Comparison of ENCODE assay signal across 8 cellular contexts in the genomic region with DNA sequence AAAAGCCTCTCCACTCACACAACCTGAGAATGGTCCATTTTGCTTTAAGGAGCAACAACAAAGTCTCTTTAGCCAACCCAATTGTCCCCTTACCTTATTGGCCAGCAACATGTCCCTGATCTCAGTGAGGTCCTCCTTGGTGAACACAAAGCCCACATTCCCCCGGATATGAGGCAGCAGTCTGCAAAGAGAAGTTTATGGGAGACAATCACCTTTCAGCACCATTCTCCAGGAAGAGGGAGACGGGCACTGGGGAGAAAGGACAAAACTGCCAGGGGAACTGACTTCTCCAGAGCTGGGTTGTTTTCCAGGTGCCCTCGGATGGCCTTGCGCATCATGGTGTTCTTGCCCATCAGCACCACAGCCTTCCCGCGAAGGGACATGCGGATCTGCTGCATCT. TPM values are rescaled to one million over a fixed set of nuclear protein-coding genes. Genes with fewer than 3 reads are reported as not detected.
DNase-seq lines count a peak whose midpoint lies in the region; ATAC-seq and TF ChIP-seq lines count a peak whose summit lies in the region.

No MANE protein-coding gene starts in this region.

- no peak for DNase-seq in CD4-positive, CD25-positive, alpha-beta regulatory T cell
- DNase-seq in Karpas-422 (no peak), mammary epithelial cell (no peak), D341Med (ENCODE audit: low spot score) (no peak)

- 43% methylated on average over 3 of the region's 7 CpGs for WGBS in mammary epithelial cell (ENCODE audit: low coverage, missing lambda C conversion rate)

- peak overlapping the region; percentile 86 for H3K27ac ChIP-seq in CD4-positive, CD25-positive, alpha-beta regulatory T cell (ENCODE audit: insufficient read depth, low read length, poor library complexity, severe bottlenecking)
- H3K27ac ChIP-seq in Karpas-422 (ENCODE audit: low read length) (peak overlapping the region; percentile 79), mammary epithelial cell (ENCODE audit: insufficient read depth, low read depth, low read length) (no peak overlapping the region), neural cell (ENCODE audit: low read length) (no peak overlapping the region)

- H3K9me2 ChIP-seq in Karpas-422 (replicated peaks; ENCODE audit: insufficient read depth, low read length) (no peaks in the 10 kb centered on the region), neural cell (ENCODE audit: insufficient read depth, low read length) (no peaks in the 10 kb centered on the region)

- H3F3A ChIP-seq in neural cell (ENCODE audit: insufficient read depth, low read length, poor library complexity, severe bottlenecking) = no peaks in the 10 kb centered on the region

- H4K20me1 ChIP-seq in Karpas-422 (ENCODE audit: insufficient read depth, low read depth, low read length) (peaks cover 29% of the 10 kb centered on the region), mammary epithelial cell (ENCODE audit: insufficient read depth, low read length) (peaks cover 4% of the 10 kb centered on the region), neural cell (ENCODE audit: insufficient read depth) (no peaks in the 10 kb centered on the region)

- TF ChIP-seq EP300 in neural cell (conservative IDR thresholded peaks at IDR 0.05; ENCODE audit: poor library complexity, severe bottlenecking) = no peak

- peak overlapping the region; percentile 58 to 83 (median 72) for H3K27ac Mint-ChIP-seq in CD4-positive, CD25-positive, alpha-beta regulatory T cell

- peaks cover 9% of the 10 kb centered on the region for H3K36me3 Mint-ChIP-seq in CD4-positive, CD25-positive, alpha-beta regulatory T cell

- H3K9me3 Mint-ChIP-seq in CD4-positive, CD25-positive, alpha-beta regulatory T cell = peaks cover 0 to 1% (median 0%) of the 10 kb centered on the region in 7 donors

- BruUV-seq in mammary epithelial cell (replicated peaks; lab: Mats Ljungman, UMichigan) = no TSS peak

- H3K27me3 Mint-ChIP-seq in CD4-positive, CD25-positive, alpha-beta regulatory T cell = no peaks in the 10 kb centered on the region

- in situ Hi-C loops in mammary epithelial cell (cut with MboI; ENCODE audit: low sequenced_read_pairs in 2 of 2) = no loop called here

- H3K79me2 ChIP-seq in Karpas-422 (ENCODE audit: low read length) (peaks cover 45% of the 10 kb centered on the region), mammary epithelial cell (ENCODE audit: insufficient read depth, low read length) (peaks cover 59% of the 10 kb centered on the region), neural cell (replicated peaks; ENCODE audit: insufficient read depth, low read length) (peaks cover 27% of the 10 kb centered on the region)

- H3K4me1 ChIP-seq in CD4-positive, CD25-positive, alpha-beta regulatory T cell (ENCODE audit: control insufficient read depth, insufficient read depth, low read length, poor library complexity, severe bottlenecking) = peaks cover 40% of the 10 kb centered on the region
- H3K4me1 ChIP-seq in Karpas-422 (ENCODE audit: low read length) (peaks cover 52% of the 10 kb centered on the region), mammary epithelial cell (ENCODE audit: insufficient read depth, low read length) (peaks cover 48% of the 10 kb centered on the region)

- dilution Hi-C loops in mammary epithelial cell (cut with HindIII; ENCODE audit: low sequenced_read_pairs) = no loop called here

- H3K27me3 ChIP-seq in CD4-positive, CD25-positive, alpha-beta regulatory T cell (ENCODE audit: control insufficient read depth, insufficient read depth, low read length) = no peaks in the 10 kb centered on the region
- no peaks in the 10 kb centered on the region for H3K27me3 ChIP-seq in Karpas-422 (ENCODE audit: low read length)
- no peaks in the 10 kb centered on the region for H3K27me3 ChIP-seq in mammary epithelial cell (ENCODE audit: insufficient read depth, low read length)
- no peaks in the 10 kb centered on the region for H3K27me3 ChIP-seq in neural cell (ENCODE audit: insufficient read depth, low read depth, low read length)

- H2AFZ ChIP-seq in Karpas-422 (ENCODE audit: low read length) = no peak overlapping the region
- H2AFZ ChIP-seq in mammary epithelial cell (ENCODE audit: low read depth, low read length) = no peak overlapping the region
- no peak overlapping the region for H2AFZ ChIP-seq in neural cell (ENCODE audit: low read depth, low read length)

- intact Hi-C loops in mammary epithelial cell (cut with micrococcal nuclease) = no loop called here

- no peak for ATAC-seq in CD4-positive, CD25-positive, alpha-beta regulatory T cell (ENCODE audit: low read depth in 2 of 2)
- ATAC-seq in HG03457 (IDR thresholded peaks at IDR 0.05; ENCODE audit: unreplicated experiment) = no peak
- no peak for ATAC-seq in HG02938 (IDR thresholded peaks at IDR 0.05; ENCODE audit: unreplicated experiment)
- no peak for ATAC-seq in GM18517 (IDR thresholded peaks at IDR 0.05; ENCODE audit: unreplicated experiment)

- CTCF ChIA-PET in mammary epithelial cell (lab: Charles Lee; ENCODE audit: low non-redundant PET) = no interaction called here

- H3K4me1 Mint-ChIP-seq in CD4-positive, CD25-positive, alpha-beta regulatory T cell = peaks cover 11 to 50% (median 25%) of the 10 kb centered on the region in 4 donors

- H3K9me3 ChIP-seq in CD4-positive, CD25-positive, alpha-beta regulatory T cell (ENCODE audit: control insufficient read depth in 2 of 2, low read length in 2 of 2) = no peaks in the 10 kb centered on the region
- H3K9me3 ChIP-seq in Karpas-422 (ENCODE audit: low read length) = no peaks in the 10 kb centered on the region
- no peaks in the 10 kb centered on the region for H3K9me3 ChIP-seq in mammary epithelial cell (replicated peaks; ENCODE audit: insufficient read depth, low read length)
- H3K9me3 ChIP-seq in neural cell (ENCODE audit: low read length) = no peaks in the 10 kb centered on the region

- peaks cover 36% of the 10 kb centered on the region for H3K36me3 ChIP-seq in CD4-positive, CD25-positive, alpha-beta regulatory T cell (ENCODE audit: control insufficient read depth, insufficient read depth, low read length)
- H3K36me3 ChIP-seq in Karpas-422 (ENCODE audit: insufficient read depth, low read length) (peaks cover 41% of the 10 kb centered on the region), mammary epithelial cell (ENCODE audit: insufficient read depth, low read length) (peaks cover 34% of the 10 kb centered on the region), neural cell (ENCODE audit: insufficient read depth, low read length) (no peaks in the 10 kb centered on the region)

- H3K9ac ChIP-seq in Karpas-422 (ENCODE audit: low read length) = peak overlapping the region; percentile 99
- H3K9ac ChIP-seq in mammary epithelial cell (ENCODE audit: insufficient read depth, low read length) = peak overlapping the region; percentile 98
- H3K9ac ChIP-seq in neural cell (ENCODE audit: low read length) = no peak overlapping the region

- no peak for TF ChIP-seq RAD21 in neural cell (conservative IDR thresholded peaks at IDR 0.05)

- H3K4me3 ChIP-seq in CD4-positive, CD25-positive, alpha-beta regulatory T cell (ENCODE audit: low read depth, low read length) = no peak overlapping the region
- peak overlapping the region; percentile 90; the same call in 1 of the 2 replicates for H3K4me3 ChIP-seq in Karpas-422 (ENCODE audit: low read length)
- H3K4me3 ChIP-seq in mammary epithelial cell (replicated peaks in 1 of 3; ENCODE audit: insufficient read depth in 1 of 3, low read depth in 2 of 3, low read length in 3 of 3) = peak overlapping the region in 2 of 3 experiments; percentile 94 to 100
- peak overlapping the region; percentile 76 for H3K4me3 ChIP-seq in neural cell (ENCODE audit: low read length)

- TF ChIP-seq CTCF in mammary epithelial cell (conservative IDR thresholded peaks at IDR 0.05 in 1 of 2, IDR thresholded peaks at IDR 0.05 in 1 of 2; ENCODE audit: extremely low read depth in 1 of 2, insufficient read depth in 1 of 2, low read depth in 1 of 2, low read length in 2 of 2) (no peak), neural cell (IDR thresholded peaks at IDR 0.05; ENCODE audit: poor library complexity, severe bottlenecking) (no peak)

- H3K4me2 ChIP-seq in Karpas-422 (ENCODE audit: low read depth, low read length, poor library complexity, severe bottlenecking) (peak overlapping the region; percentile 98), mammary epithelial cell (ENCODE audit: insufficient read depth, low read depth, low read length) (peak overlapping the region; percentile 86), neural cell (ENCODE audit: low read length) (no peak overlapping the region)

- H3K4me3 Mint-ChIP-seq in CD4-positive, CD25-positive, alpha-beta regulatory T cell = peak overlapping the region; percentile 95 to 99 (median 98)

TF ChIP-seq in neural cell, 6 proteins besides CTCF, POLR2A, EP300 and RAD21 (continues in another document):
- no peak for TF ChIP-seq SMC3 (conservative IDR thresholded peaks at IDR 0.05; ENCODE audit: poor library complexity)
- TF ChIP-seq TAF1 (IDR thresholded peaks at IDR 0.05; ENCODE audit: low read depth) = no peak
- no peak for TF ChIP-seq MXI1 (conservative IDR thresholded peaks at IDR 0.05; ENCODE audit: poor library complexity, severe bottlenecking)
- no peak for TF ChIP-seq EZH2 (IDR thresholded peaks at IDR 0.05; ENCODE audit: borderline replicate concordance, insufficient read depth, low read length, poor library complexity, severe bottlenecking)
- no peak for TF ChIP-seq POLR2AphosphoS5 (IDR thresholded peaks at IDR 0.05)

RNA-seq across cellular contexts. Expression of a gene that starts 1.9 kb away (rescaled TPM):
- 1,127 TPM for total RNA-seq in CD4-positive, CD25-positive, alpha-beta regulatory T cell
- polyA plus RNA-seq in CD4-positive, CD25-positive, alpha-beta regulatory T cell = 1,000 to 10,000 TPM in 3 of 4 donors, 100 to 1,000 TPM in 1; 998 to 1,871 (median 1,438) TPM
- total RNA-seq in Karpas-422 (2014; rRNA removed; shearing (Covaris generic); ENCODE audit: low replicate concordance) = 4,777 and 6,150 TPM in 2 replicates
- total RNA-seq in mammary epithelial cell = 1,000 to 10,000 TPM; 2,131 to 2,307 TPM
- 9,728 TPM for polyA plus RNA-seq in mammary epithelial cell
- polyA minus RNA-seq in mammary epithelial cell = 2,830 TPM
- polyA plus RNA-seq in neural cell = 1,914 and 2,229 TPM in 2 replicates
- polyA minus RNA-seq in neural cell = 1,127 and 1,160 TPM in 2 replicates

RNA-seq across cellular contexts. Expression of a gene that starts 4.5 kb away (rescaled TPM):
- total RNA-seq in CD4-positive, CD25-positive, alpha-beta regulatory T cell = 115 TPM
- polyA plus RNA-seq in CD4-positive, CD25-positive, alpha-beta regulatory T cell = 10 to 100 TPM; 17.0 to 27.5 (median 20.9) TPM
- total RNA-seq in Karpas-422 (2014; rRNA removed; shearing (Covaris generic); ENCODE audit: low replicate concordance) = 53.6 and 75.2 TPM in 2 replicates
- total RNA-seq in mammary epithelial cell = 100 to 1,000 TPM in 1 of 2 donors, 10 to 100 TPM in 1; 92.5 to 109 TPM
- polyA plus RNA-seq in mammary epithelial cell (45.7 TPM), neural cell (21.5 and 27.4 TPM in 2 replicates)
- polyA minus RNA-seq in mammary epithelial cell (341 TPM), neural cell (53.1 and 99.2 TPM in 2 replicates)

Comparison
In these comparisons a context has a peak if more than half of its experiments do, and no peak if none do; other contexts are left out.
1. H3K27ac ChIP-seq: peak in CD4-positive, CD25-positive, alpha-beta regulatory T cell (single experiment) and Karpas-422 (single experiment); none in mammary epithelial cell (single experiment) and neural cell (single experiment).